Comparison of ENCODE assay signal across 16 cellular contexts in genomic region chr7:69105092-69105491, GRCh38.
"Had no signal": no experiment of that assay in that cellular context is flagged by ENCODE, and none has a peak within 500 bp of the region (broad histone marks: within the 10 kb centered on the region; RNA-seq: fewer than 3 reads in every experiment).

No MANE protein-coding gene starts in this region.

- H3K27ac ChIP-seq: breast epithelium, esophagus squamous epithelium, parathyroid adenoma, right atrium auricular region, tibial nerve had no signal

- H3K9ac ChIP-seq: parathyroid adenoma had no signal

- H3K36me3 ChIP-seq: breast epithelium, esophagus squamous epithelium, right atrium auricular region, tibial nerve had no signal

- H2AFZ ChIP-seq: parathyroid adenoma had no signal

- ATAC-seq: activated naive CD4-positive, alpha-beta T cell treated with anti-CD3 and anti-CD28 coated beads, Interleukin-2, amount 50 U/mL, for 72 hours; naive thymus-derived CD4-positive, alpha-beta T cell; stimulated activated effector memory CD8-positive, alpha-beta T cell treated with anti-CD3 and anti-CD28 coated beads, Interleukin-12 subunit alpha, Interleukin-12 subunit beta, amount 100 ng/mL, for 72 hours had no signal

- H3K4me1 ChIP-seq: breast epithelium, parathyroid adenoma, right atrium auricular region, tibial nerve had no signal

- H3K4me3 Mint-ChIP-seq: naive thymus-derived CD4-positive, alpha-beta T cell; stimulated activated effector memory CD8-positive, alpha-beta T cell treated with anti-CD3 and anti-CD28 coated beads, Interleukin-12 subunit alpha, Interleukin-12 subunit beta, amount 100 ng/mL, for 72 hours had no signal

- H3K4me1 Mint-ChIP-seq: naive thymus-derived CD4-positive, alpha-beta T cell; stimulated activated effector memory CD8-positive, alpha-beta T cell treated with anti-CD3 and anti-CD28 coated beads, Interleukin-12 subunit alpha, Interleukin-12 subunit beta, amount 100 ng/mL, for 72 hours had no signal

- DNase-seq: activated CD4-positive, alpha-beta T cell treated with anti-CD3 and anti-CD28 coated beads, Interleukin-2, amount 50 U/mL, for 1 hour; activated effector memory CD4-positive, alpha-beta T cell treated with Interleukin-2 at 50 U/mL for 16 hours; amniotic stem cell; esophagus squamous epithelium; foreskin fibroblast; head of caudate nucleus; naive thymus-derived CD4-positive, alpha-beta T cell; T-helper 2 cell had no signal

- H3K36me3 Mint-ChIP-seq: stimulated activated effector memory CD8-positive, alpha-beta T cell treated with anti-CD3 and anti-CD28 coated beads, Interleukin-12 subunit alpha, Interleukin-12 subunit beta, amount 100 ng/mL, for 72 hours had no signal

- H3K79me2 ChIP-seq: parathyroid adenoma had no signal

- H3K27me3 ChIP-seq: breast epithelium, esophagus squamous epithelium, right atrium auricular region, tibial nerve had no signal

- H3K27me3 Mint-ChIP-seq: naive thymus-derived CD4-positive, alpha-beta T cell had no signal

- H3K9me3 ChIP-seq: breast epithelium, esophagus squamous epithelium, right atrium auricular region, tibial nerve had no signal

- H3K9me3 Mint-ChIP-seq: stimulated activated effector memory CD8-positive, alpha-beta T cell treated with anti-CD3 and anti-CD28 coated beads, Interleukin-12 subunit alpha, Interleukin-12 subunit beta, amount 100 ng/mL, for 72 hours had no signal

- H3K27ac Mint-ChIP-seq: activated naive CD4-positive, alpha-beta T cell treated with anti-CD3 and anti-CD28 coated beads, Interleukin-2, amount 50 U/mL, for 72 hours; naive thymus-derived CD4-positive, alpha-beta T cell; stimulated activated effector memory CD8-positive, alpha-beta T cell treated with anti-CD3 and anti-CD28 coated beads, Interleukin-12 subunit alpha, Interleukin-12 subunit beta, amount 100 ng/mL, for 72 hours had no signal

- H3K4me3 ChIP-seq: breast epithelium, esophagus squamous epithelium, lung, right atrium auricular region, skin epidermis, tibial nerve had no signal
